22 cellular contexts compared by ENCODE assay signal in genomic region chr20:10709916-10710315, GRCh38.
"Had no signal": no experiment of that assay in that cellular context is flagged by ENCODE, and none has a peak within 500 bp of the region (broad histone marks: within the 10 kb centered on the region; RNA-seq: fewer than 3 reads in every experiment).

No MANE protein-coding gene starts in this region.

- DNase-seq: Karpas-422, KG1, MG63, NCI-H1092, NCI-H1105 treated with DMSO at 0.1 percent for 48 hours, NCI-H1417 treated with DMSO at 0.1 percent for 48 hours, NCI-H146, NCI-H1694 treated with DMSO at 0.1 percent for 48 hours, NCI-H1930, NCI-H2081, NCI-H2171, NCI-H226, NCI-H446, NCI-H510A, NCI-H524 treated with DMSO at 0.1 percent for 48 hours, NCI-H69, NCI-H774, RPMI8226, SHP77 treated with DMSO at 0.1 percent for 48 hours, SJCRH30 had no signal

- H3K36me3 ChIP-seq: MG63, SJCRH30 had no signal

- H3K27me3 ChIP-seq: MG63, SJCRH30 had no signal

- ATAC-seq: SK-N-SH treated with all-trans-retinoic acid at 6 μM for 48 hours had no signal

- H3K9me3 ChIP-seq: MG63, SJCRH30 had no signal

- H3K4me3 ChIP-seq: MG63, SJCRH30 had no signal

- H3K4me1 ChIP-seq: SJCRH30 had no signal

- H3K27ac ChIP-seq: HL-60, SJCRH30 had no signal
